12 cellular contexts compared by ENCODE assay signal in genomic region chr12:31119531-31120211, GRCh38. TPM values are rescaled to one million over a fixed set of nuclear protein-coding genes. Genes with fewer than 3 reads are reported as not detected.
DNase-seq lines count a peak whose midpoint lies in the region; ATAC-seq and TF ChIP-seq lines count a peak whose summit lies in the region.
"Had no signal": no experiment of that assay in that cellular context is flagged by ENCODE, and none has a peak within 500 bp of the region (broad histone marks: within the 10 kb centered on the region; RNA-seq: fewer than 3 reads in every experiment).

No MANE protein-coding gene starts in this region.

- no peak for DNase-seq in activated T-cell treated with anti-CD3 and anti-CD28 coated beads, Interleukin-2, amount 50 U/mL, for 4 hours
- DNase-seq in activated T-cell treated with anti-CD3 and anti-CD28 coated beads, Interleukin-2, amount 50 U/mL, for 48 hours: no peak
- no peak for DNase-seq in WERI-Rb-1
- no peak for DNase-seq in immature natural killer cell
- DNase-seq in stimulated activated effector memory CD8-positive, alpha-beta T cell treated with anti-CD3 and anti-CD28 coated beads, Interleukin-12 subunit alpha, Interleukin-12 subunit beta, amount 100 ng/mL, for 72 hours (ENCODE audit: low spot score in 2 of 2): no peak
- no peak for DNase-seq in 8988T
- no peak for DNase-seq in SHP77 (lab: John Stamatoyannopoulos, UW)
- DNase-seq: activated naive CD8-positive, alpha-beta T cell treated with anti-CD3 and anti-CD28 coated beads, Interleukin-2, amount 10 ng/mL, durations not matched to agents 7 days and 5 days; heart right ventricle; SHP77 treated with DMSO at 0.1 percent for 48 hours; small intestine had no signal

- peak in 1 of 2 donors; percentile 6 for ATAC-seq in activated T-cell treated with anti-CD3 and anti-CD28 coated beads, Interleukin-2, amount 50 U/mL, for 4 hours
- ATAC-seq in stimulated activated effector memory CD8-positive, alpha-beta T cell treated with anti-CD3 and anti-CD28 coated beads, Interleukin-12 subunit alpha, Interleukin-12 subunit beta, amount 100 ng/mL, for 72 hours: peak; percentile 17
- no peak for ATAC-seq in HG03196 (IDR thresholded peaks at IDR 0.05; ENCODE audit: unreplicated experiment)

- H3K27ac Mint-ChIP-seq in immature natural killer cell: no peak overlapping the region
- no peak overlapping the region for H3K27ac Mint-ChIP-seq in stimulated activated effector memory CD8-positive, alpha-beta T cell treated with anti-CD3 and anti-CD28 coated beads, Interleukin-12 subunit alpha, Interleukin-12 subunit beta, amount 100 ng/mL, for 72 hours
- H3K27ac Mint-ChIP-seq: activated naive CD8-positive, alpha-beta T cell treated with anti-CD3 and anti-CD28 coated beads, Interleukin-2, amount 10 ng/mL, durations not matched to agents 7 days and 5 days had no signal

- H3K36me3 Mint-ChIP-seq in activated T-cell treated with anti-CD3 and anti-CD28 coated beads, Interleukin-2, amount 50 U/mL, for 4 hours (ENCODE audit: insufficient read depth): no peaks in the 10 kb centered on the region
- H3K36me3 Mint-ChIP-seq in immature natural killer cell: no peaks in the 10 kb centered on the region
- no peaks in the 10 kb centered on the region for H3K36me3 Mint-ChIP-seq in stimulated activated effector memory CD8-positive, alpha-beta T cell treated with anti-CD3 and anti-CD28 coated beads, Interleukin-12 subunit alpha, Interleukin-12 subunit beta, amount 100 ng/mL, for 72 hours
- H3K36me3 Mint-ChIP-seq: activated naive CD8-positive, alpha-beta T cell treated with anti-CD3 and anti-CD28 coated beads, Interleukin-2, amount 10 ng/mL, durations not matched to agents 7 days and 5 days had no signal

- H3K27me3 ChIP-seq in WERI-Rb-1 (ENCODE audit: insufficient read depth, low read depth, severe bottlenecking): no peaks in the 10 kb centered on the region

- H3K9me3 ChIP-seq in WERI-Rb-1 (ENCODE audit: severe bottlenecking): no peaks in the 10 kb centered on the region
- H3K9me3 ChIP-seq: heart right ventricle had no signal

- peak overlapping the region; percentile 88 for H3K4me3 ChIP-seq in WERI-Rb-1 (ENCODE audit: low read depth, low read length)

- no peak for TF ChIP-seq CTCF in WERI-Rb-1 (IDR thresholded peaks at IDR 0.05; ENCODE audit: low read depth, low read length)

- H3K36me3 ChIP-seq in WERI-Rb-1: no peaks in the 10 kb centered on the region
- H3K36me3 ChIP-seq: heart right ventricle had no signal

- H3K4me1 Mint-ChIP-seq in activated T-cell treated with anti-CD3 and anti-CD28 coated beads, Interleukin-2, amount 50 U/mL, for 4 hours (ENCODE audit: low read depth): peaks cover 6% of the 10 kb centered on the region
- H3K4me1 Mint-ChIP-seq in immature natural killer cell: peaks cover 9 to 13% of the 10 kb centered on the region in 2 donors
- H3K4me1 Mint-ChIP-seq in stimulated activated effector memory CD8-positive, alpha-beta T cell treated with anti-CD3 and anti-CD28 coated beads, Interleukin-12 subunit alpha, Interleukin-12 subunit beta, amount 100 ng/mL, for 72 hours: peaks cover 6% of the 10 kb centered on the region

- peak overlapping the region; percentile 38 for H3K4me3 Mint-ChIP-seq in activated T-cell treated with anti-CD3 and anti-CD28 coated beads, Interleukin-2, amount 50 U/mL, for 4 hours
- H3K4me3 Mint-ChIP-seq in immature natural killer cell: peak overlapping the region in 4 of 5 donors; percentile 18 to 84 (median 58)
- peak overlapping the region; percentile 73 for H3K4me3 Mint-ChIP-seq in stimulated activated effector memory CD8-positive, alpha-beta T cell treated with anti-CD3 and anti-CD28 coated beads, Interleukin-12 subunit alpha, Interleukin-12 subunit beta, amount 100 ng/mL, for 72 hours

- no peaks in the 10 kb centered on the region for H3K9me3 Mint-ChIP-seq in activated T-cell treated with anti-CD3 and anti-CD28 coated beads, Interleukin-2, amount 50 U/mL, for 4 hours
- H3K9me3 Mint-ChIP-seq in immature natural killer cell: no peaks in the 10 kb centered on the region
- no peaks in the 10 kb centered on the region for H3K9me3 Mint-ChIP-seq in stimulated activated effector memory CD8-positive, alpha-beta T cell treated with anti-CD3 and anti-CD28 coated beads, Interleukin-12 subunit alpha, Interleukin-12 subunit beta, amount 100 ng/mL, for 72 hours
- H3K9me3 Mint-ChIP-seq: activated naive CD8-positive, alpha-beta T cell treated with anti-CD3 and anti-CD28 coated beads, Interleukin-2, amount 10 ng/mL, durations not matched to agents 7 days and 5 days had no signal

- H3K27me3 Mint-ChIP-seq in activated T-cell treated with anti-CD3 and anti-CD28 coated beads, Interleukin-2, amount 50 U/mL, for 4 hours (ENCODE audit: low read depth): peaks cover 24% of the 10 kb centered on the region
- peaks cover 0 to 12% (median 10%) of the 10 kb centered on the region in 3 donors for H3K27me3 Mint-ChIP-seq in immature natural killer cell (ENCODE audit: low read depth in 3 of 3)

- no peak overlapping the region for H3K27ac ChIP-seq in WERI-Rb-1
- H3K27ac ChIP-seq: heart right ventricle had no signal

RNA-seq across cellular contexts. Expression of gene DDX11, which starts 46.0 kb away (rescaled TPM):
- 100 to 1,000 TPM; 117 to 134 (median 129) TPM for total RNA-seq in activated T-cell treated with anti-CD3 and anti-CD28 coated beads, Interleukin-2, amount 50 U/mL, for 4 hours
- polyA plus RNA-seq in immature natural killer cell: 10 to 100 TPM in 1 of 3 donors, 1 to 10 TPM in 1, not detected in 1; 5.4 to 14.7 TPM
